Comparison of ENCODE assay signal across 28 cellular contexts in the genomic region with DNA sequence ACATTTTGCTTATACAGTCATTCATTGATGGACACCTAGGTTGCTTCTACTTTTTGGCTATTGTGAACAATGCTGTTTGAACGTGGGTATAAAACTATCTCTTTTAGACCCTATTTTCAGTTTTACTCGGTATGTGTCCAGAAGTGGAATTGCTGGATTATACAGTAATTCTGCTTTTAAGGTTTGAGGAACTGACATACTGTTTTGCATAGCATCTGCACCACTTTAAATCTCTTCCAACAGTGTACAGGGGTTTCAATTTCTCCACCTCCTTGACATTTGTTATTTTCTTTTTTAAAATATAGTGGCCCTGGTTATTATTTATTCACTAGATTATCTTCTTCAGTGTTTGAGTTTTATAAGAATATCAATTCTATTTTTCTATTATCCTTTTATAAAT.
"Had no signal": no experiment of that assay in that cellular context is flagged by ENCODE, and none has a peak within 500 bp of the region (broad histone marks: within the 10 kb centered on the region; RNA-seq: fewer than 3 reads in every experiment).

No MANE protein-coding gene starts in this region.

- H3K36me3 Mint-ChIP-seq: activated naive CD4-positive, alpha-beta T cell treated with anti-CD3 and anti-CD28 coated beads, Interleukin-2, amount 50 U/mL, for 24 hours; WTC11 had no signal

- H3K4me1 Mint-ChIP-seq: activated CD4-positive, alpha-beta T cell treated with anti-CD3 and anti-CD28 coated beads, Interleukin-2, amount 10 ng/mL, durations not matched to agents 7 days and 5 days; activated naive CD4-positive, alpha-beta T cell treated with anti-CD3 and anti-CD28 coated beads, Interleukin-2, amount 50 U/mL, for 24 hours; activated naive CD8-positive, alpha-beta T cell treated with anti-CD3 and anti-CD28 coated beads, Interleukin-2, amount 50 U/mL, for 24 hours had no signal

- H3K27me3 Mint-ChIP-seq: activated naive CD8-positive, alpha-beta T cell treated with anti-CD3 and anti-CD28 coated beads, Interleukin-2, amount 50 U/mL, for 24 hours; progenitor cell of endocrine pancreas had no signal

- H3K9me3 Mint-ChIP-seq: activated CD4-positive, alpha-beta memory T cell treated with anti-CD3 and anti-CD28 coated beads, Interleukin-2, amount 10 ng/mL, durations not matched to agents 7 days and 5 days; activated CD4-positive, alpha-beta T cell treated with anti-CD3 and anti-CD28 coated beads, Interleukin-2, amount 10 ng/mL, durations not matched to agents 7 days and 5 days; activated naive CD4-positive, alpha-beta T cell treated with anti-CD3 and anti-CD28 coated beads, Interleukin-2, amount 50 U/mL, for 24 hours; activated naive CD8-positive, alpha-beta T cell treated with anti-CD3 and anti-CD28 coated beads, Interleukin-2, amount 50 U/mL, for 24 hours; activated T-cell treated with anti-CD3 and anti-CD28 coated beads, Interleukin-2, amount 50 U/mL, for 24 hours; dendritic cell treated with granulocyte-macrophage colony-stimulating factor and Interleukin-4, amounts not matched to agents 40 ng/mL and 50 ng/mL, for 4 days; endodermal cell; nephron; WTC11 had no signal

- DNase-seq: activated CD4-positive, alpha-beta memory T cell treated with anti-CD3 and anti-CD28 coated beads, Interleukin-2, amount 10 ng/mL, durations not matched to agents 7 days and 5 days; activated CD4-positive, alpha-beta T cell treated with anti-CD3 and anti-CD28 coated beads for 1 hour; activated CD4-positive, alpha-beta T cell treated with anti-CD3 and anti-CD28 coated beads, Interleukin-2, amount 10 ng/mL, durations not matched to agents 7 days and 5 days; activated CD8-positive, alpha-beta memory T cell treated with anti-CD3 and anti-CD28 coated beads, Interleukin-2, amount 50 U/mL, for 48 hours; activated gamma-delta T cell; activated naive CD8-positive, alpha-beta T cell treated with anti-CD3 and anti-CD28 coated beads, Interleukin-2, amount 50 U/mL, for 24 hours; activated T-cell treated with anti-CD3 and anti-CD28 coated beads, Interleukin-2, amount 50 U/mL, for 24 hours; amygdala; caudate nucleus; endodermal cell; foreskin keratinocyte; heart right ventricle; left lung; sigmoid colon; stimulated activated CD4-positive, alpha-beta T cell treated with anti-CD3 and anti-CD28 coated beads, Interleukin-1b, Interleukin-23, amount 100 ng/mL, for 48 hours; stimulated activated CD4-positive, alpha-beta T cell treated with anti-CD3 and anti-CD28 coated beads, Interleukin-4, amount 100 ng/mL, for 4 hours; stimulated activated CD8-positive, alpha-beta memory T cell treated with anti-CD3 and anti-CD28 coated beads, Interleukin-4, amount 100 ng/mL, for 48 hours; stimulated activated naive CD4-positive, alpha-beta T cell; T-helper 2 cell; transverse colon had no signal

- H3K4me3 ChIP-seq: esophagus muscularis mucosa, left lung, sigmoid colon, smooth muscle cell, suprapubic skin, transverse colon had no signal

- H3K4me1 ChIP-seq: foreskin keratinocyte, left lung had no signal

- H3K36me3 ChIP-seq: esophagus muscularis mucosa, heart right ventricle, left lung, sigmoid colon, suprapubic skin, transverse colon had no signal

- ATAC-seq: activated naive CD8-positive, alpha-beta T cell treated with anti-CD3 and anti-CD28 coated beads, Interleukin-2, amount 50 U/mL, for 24 hours; foreskin keratinocyte; heart right ventricle; left lung; WTC11 had no signal

- H3K4me3 Mint-ChIP-seq: activated CD4-positive, alpha-beta memory T cell treated with anti-CD3 and anti-CD28 coated beads, Interleukin-2, amount 10 ng/mL, durations not matched to agents 7 days and 5 days; activated CD4-positive, alpha-beta T cell treated with anti-CD3 and anti-CD28 coated beads, Interleukin-2, amount 10 ng/mL, durations not matched to agents 7 days and 5 days; activated naive CD4-positive, alpha-beta T cell treated with anti-CD3 and anti-CD28 coated beads, Interleukin-2, amount 50 U/mL, for 24 hours; activated naive CD8-positive, alpha-beta T cell treated with anti-CD3 and anti-CD28 coated beads, Interleukin-2, amount 50 U/mL, for 24 hours; activated T-cell treated with anti-CD3 and anti-CD28 coated beads, Interleukin-2, amount 50 U/mL, for 24 hours; dendritic cell treated with granulocyte-macrophage colony-stimulating factor and Interleukin-4, amounts not matched to agents 40 ng/mL and 50 ng/mL, for 4 days; endodermal cell; nephron; WTC11 had no signal

- H3K9me3 ChIP-seq: esophagus muscularis mucosa, heart right ventricle, left lung, sigmoid colon, suprapubic skin, transverse colon had no signal

- H3K27ac Mint-ChIP-seq: activated CD4-positive, alpha-beta memory T cell treated with anti-CD3 and anti-CD28 coated beads, Interleukin-2, amount 10 ng/mL, durations not matched to agents 7 days and 5 days; activated CD4-positive, alpha-beta T cell treated with anti-CD3 and anti-CD28 coated beads, Interleukin-2, amount 10 ng/mL, durations not matched to agents 7 days and 5 days; activated naive CD4-positive, alpha-beta T cell treated with anti-CD3 and anti-CD28 coated beads, Interleukin-2, amount 50 U/mL, for 24 hours; activated naive CD8-positive, alpha-beta T cell treated with anti-CD3 and anti-CD28 coated beads, Interleukin-2, amount 50 U/mL, for 24 hours; activated T-cell treated with anti-CD3 and anti-CD28 coated beads, Interleukin-2, amount 50 U/mL, for 24 hours; dendritic cell treated with granulocyte-macrophage colony-stimulating factor and Interleukin-4, amounts not matched to agents 40 ng/mL and 50 ng/mL, for 4 days; endodermal cell; progenitor cell of endocrine pancreas; WTC11 had no signal

- H3K27me3 ChIP-seq: esophagus muscularis mucosa, foreskin keratinocyte, heart right ventricle, left lung, sigmoid colon, suprapubic skin, transverse colon had no signal

- H3K27ac ChIP-seq: esophagus muscularis mucosa, foreskin keratinocyte, left lung, sigmoid colon, suprapubic skin, transverse colon had no signal
